Comparison of ENCODE assay signal across 26 cellular contexts in genomic region chr9:21670374-21670773, GRCh38.
DNase-seq lines count a peak whose midpoint lies in the region; ATAC-seq and TF ChIP-seq lines count a peak whose summit lies in the region.
"Had no signal": no experiment of that assay in that cellular context is flagged by ENCODE, and none has a peak within 500 bp of the region (broad histone marks: within the 10 kb centered on the region; RNA-seq: fewer than 3 reads in every experiment).

No MANE protein-coding gene starts in this region.

- no peaks in the 10 kb centered on the region for H3K9me2 ChIP-seq in Loucy (replicated peaks; ENCODE audit: low read depth, low read length)

- ATAC-seq in stimulated activated effector memory CD8-positive, alpha-beta T cell treated with anti-CD3 and anti-CD28 coated beads, Interleukin-12 subunit alpha, Interleukin-12 subunit beta, amount 100 ng/mL, for 72 hours, result peak; percentile 65
- ATAC-seq in HG02588 (IDR thresholded peaks at IDR 0.05; ENCODE audit: unreplicated experiment), result no peak
- ATAC-seq in CD4-positive, alpha-beta T cell (ENCODE audit: poor library complexity), result no peak
- ATAC-seq: esophagus mucosa; gastrocnemius medialis; lower lobe of right lung; Right ventricle myocardium inferior; stimulated activated naive B cell treated with anti-CD40 and anti-IgM and Interleukin-4, amounts not matched to agents 10 μg/mL and 1 μg/mL and 100 μg/mL, for 72 hours had no signal

- no peaks in the 10 kb centered on the region for H3F3A ChIP-seq in Loucy (ENCODE audit: low read depth)

- H2AFZ ChIP-seq in Loucy (ENCODE audit: low read length), result peak overlapping the region; percentile 27; the same call in 1 of the 2 replicates

- no peak overlapping the region for H3K9ac ChIP-seq in Loucy (ENCODE audit: low read depth, low read length, poor library complexity, severe bottlenecking)

- no peaks in the 10 kb centered on the region for H3K79me2 ChIP-seq in Loucy (ENCODE audit: insufficient read depth, low read length)

- H3K36me3 ChIP-seq in Loucy (ENCODE audit: insufficient read depth, low read length), result no peaks in the 10 kb centered on the region
- H3K36me3 ChIP-seq: gastrocnemius medialis, lower lobe of right lung, tibial artery had no signal

- H3K27ac ChIP-seq in CD4-positive, alpha-beta T cell (ENCODE audit: low read depth, low read length), result no peak overlapping the region
- H3K27ac ChIP-seq: gastrocnemius medialis, lower lobe of right lung, skin epidermis, tibial artery had no signal

- H3K4me3 Mint-ChIP-seq in activated naive CD4-positive, alpha-beta T cell treated with anti-CD3 and anti-CD28 coated beads, Interleukin-2, amount 50 U/mL, for 24 hours, result peak overlapping the region; percentile 42
- H3K4me3 Mint-ChIP-seq in activated naive CD8-positive, alpha-beta T cell treated with anti-CD3 and anti-CD28 coated beads for 36 hours, result peak overlapping the region; percentile 0
- H3K4me3 Mint-ChIP-seq in stimulated activated effector memory CD8-positive, alpha-beta T cell treated with anti-CD3 and anti-CD28 coated beads, Interleukin-12 subunit alpha, Interleukin-12 subunit beta, amount 100 ng/mL, for 72 hours, result no peak overlapping the region
- H3K4me3 Mint-ChIP-seq in CD4-positive, alpha-beta T cell, result no peak overlapping the region
- H3K4me3 Mint-ChIP-seq: H9; stimulated activated naive B cell treated with anti-CD40 and anti-IgM and Interleukin-4, amounts not matched to agents 10 μg/mL and 1 μg/mL and 100 μg/mL, for 72 hours had no signal

- CTCF ChIA-PET in CD4-positive, alpha-beta T cell (lab: Charles Lee), result no interaction called here

- H3K4me2 ChIP-seq in Loucy (ENCODE audit: low read depth, low read length, poor library complexity, severe bottlenecking), result no peak overlapping the region

- H3K27me3 ChIP-seq in Loucy (ENCODE audit: insufficient read depth, low read length, poor library complexity, severe bottlenecking), result no peaks in the 10 kb centered on the region
- H3K27me3 ChIP-seq in CD4-positive, alpha-beta T cell (ENCODE audit: control insufficient read depth, insufficient read depth, low read length), result no peaks in the 10 kb centered on the region
- H3K27me3 ChIP-seq: gastrocnemius medialis, tibial artery had no signal

- peak overlapping the region; percentile 88 for H3K27ac Mint-ChIP-seq in activated naive CD4-positive, alpha-beta T cell treated with anti-CD3 and anti-CD28 coated beads, Interleukin-2, amount 50 U/mL, for 24 hours
- peak overlapping the region; percentile 12 for H3K27ac Mint-ChIP-seq in activated naive CD8-positive, alpha-beta T cell treated with anti-CD3 and anti-CD28 coated beads for 36 hours
- H3K27ac Mint-ChIP-seq in stimulated activated effector memory CD8-positive, alpha-beta T cell treated with anti-CD3 and anti-CD28 coated beads, Interleukin-12 subunit alpha, Interleukin-12 subunit beta, amount 100 ng/mL, for 72 hours, result no peak overlapping the region
- no peak overlapping the region for H3K27ac Mint-ChIP-seq in CD4-positive, alpha-beta T cell
- H3K27ac Mint-ChIP-seq: H9; stimulated activated naive B cell treated with anti-CD40 and anti-IgM and Interleukin-4, amounts not matched to agents 10 μg/mL and 1 μg/mL and 100 μg/mL, for 72 hours had no signal

- H3K9me3 Mint-ChIP-seq in activated naive CD4-positive, alpha-beta T cell treated with anti-CD3 and anti-CD28 coated beads, Interleukin-2, amount 50 U/mL, for 24 hours, result peaks cover 11% of the 10 kb centered on the region
- H3K9me3 Mint-ChIP-seq in activated naive CD8-positive, alpha-beta T cell treated with anti-CD3 and anti-CD28 coated beads for 36 hours, result peaks cover 3% of the 10 kb centered on the region
- H3K9me3 Mint-ChIP-seq in stimulated activated effector memory CD8-positive, alpha-beta T cell treated with anti-CD3 and anti-CD28 coated beads, Interleukin-12 subunit alpha, Interleukin-12 subunit beta, amount 100 ng/mL, for 72 hours, result no peaks in the 10 kb centered on the region
- H3K9me3 Mint-ChIP-seq in CD4-positive, alpha-beta T cell, result no peaks in the 10 kb centered on the region
- H3K9me3 Mint-ChIP-seq: CD8-positive, alpha-beta memory T cell; H9; stimulated activated naive B cell treated with anti-CD40 and anti-IgM and Interleukin-4, amounts not matched to agents 10 μg/mL and 1 μg/mL and 100 μg/mL, for 72 hours had no signal

- peaks cover 47% of the 10 kb centered on the region for H3K4me1 Mint-ChIP-seq in activated naive CD4-positive, alpha-beta T cell treated with anti-CD3 and anti-CD28 coated beads, Interleukin-2, amount 50 U/mL, for 24 hours
- peaks cover 32% of the 10 kb centered on the region for H3K4me1 Mint-ChIP-seq in activated naive CD8-positive, alpha-beta T cell treated with anti-CD3 and anti-CD28 coated beads for 36 hours
- peaks cover 9% of the 10 kb centered on the region for H3K4me1 Mint-ChIP-seq in stimulated activated effector memory CD8-positive, alpha-beta T cell treated with anti-CD3 and anti-CD28 coated beads, Interleukin-12 subunit alpha, Interleukin-12 subunit beta, amount 100 ng/mL, for 72 hours
- H3K4me1 Mint-ChIP-seq in CD4-positive, alpha-beta T cell (ENCODE audit: low read depth), result peaks cover 6% of the 10 kb centered on the region
- H3K4me1 Mint-ChIP-seq: stimulated activated naive B cell treated with anti-CD40 and anti-IgM and Interleukin-4, amounts not matched to agents 10 μg/mL and 1 μg/mL and 100 μg/mL, for 72 hours had no signal

- H3K9me3 ChIP-seq in Loucy (ENCODE audit: insufficient read depth, low read depth, low read length), result no peaks in the 10 kb centered on the region
- H3K9me3 ChIP-seq in CD4-positive, alpha-beta T cell (ENCODE audit: control insufficient read depth, low read length), result no peaks in the 10 kb centered on the region
- H3K9me3 ChIP-seq: gastrocnemius medialis, lower lobe of right lung, tibial artery had no signal

- no peaks in the 10 kb centered on the region for H3K36me3 Mint-ChIP-seq in activated naive CD4-positive, alpha-beta T cell treated with anti-CD3 and anti-CD28 coated beads, Interleukin-2, amount 50 U/mL, for 24 hours
- peaks cover 3% of the 10 kb centered on the region for H3K36me3 Mint-ChIP-seq in activated naive CD8-positive, alpha-beta T cell treated with anti-CD3 and anti-CD28 coated beads for 36 hours
- H3K36me3 Mint-ChIP-seq in stimulated activated effector memory CD8-positive, alpha-beta T cell treated with anti-CD3 and anti-CD28 coated beads, Interleukin-12 subunit alpha, Interleukin-12 subunit beta, amount 100 ng/mL, for 72 hours, result no peaks in the 10 kb centered on the region
- H3K36me3 Mint-ChIP-seq in CD4-positive, alpha-beta T cell (ENCODE audit: low read depth), result no peaks in the 10 kb centered on the region
- H3K36me3 Mint-ChIP-seq: CD8-positive, alpha-beta memory T cell; stimulated activated naive B cell treated with anti-CD40 and anti-IgM and Interleukin-4, amounts not matched to agents 10 μg/mL and 1 μg/mL and 100 μg/mL, for 72 hours had no signal

- H4K20me1 ChIP-seq in Loucy (ENCODE audit: insufficient read depth, low read length, poor library complexity, severe bottlenecking), result no peaks in the 10 kb centered on the region

- POLR2A ChIA-PET in CD4-positive, alpha-beta T cell (lab: Charles Lee), result no interaction called here

- no peak for TF ChIP-seq CTCF in Loucy (conservative IDR thresholded peaks at IDR 0.05; ENCODE audit: low read length)
- no peak for TF ChIP-seq CTCF in CD4-positive, alpha-beta T cell (IDR thresholded peaks at IDR 0.05)

- no peaks in the 10 kb centered on the region for H3K4me1 ChIP-seq in Loucy (ENCODE audit: insufficient read depth, low read length, poor library complexity, severe bottlenecking)
- H3K4me1 ChIP-seq: gastrocnemius medialis, lower lobe of right lung, tibial artery had no signal

- H3K27me3 Mint-ChIP-seq in activated naive CD4-positive, alpha-beta T cell treated with anti-CD3 and anti-CD28 coated beads, Interleukin-2, amount 50 U/mL, for 24 hours, result no peaks in the 10 kb centered on the region
- H3K27me3 Mint-ChIP-seq in activated naive CD8-positive, alpha-beta T cell treated with anti-CD3 and anti-CD28 coated beads for 36 hours, result no peaks in the 10 kb centered on the region
- no peaks in the 10 kb centered on the region for H3K27me3 Mint-ChIP-seq in CD4-positive, alpha-beta T cell
- H3K27me3 Mint-ChIP-seq: CD8-positive, alpha-beta memory T cell had no signal

- no peak for DNase-seq in activated naive CD4-positive, alpha-beta T cell treated with anti-CD3 and anti-CD28 coated beads, Interleukin-2, amount 50 U/mL, for 16 hours
- DNase-seq in activated naive CD8-positive, alpha-beta T cell treated with anti-CD3 and anti-CD28 coated beads for 36 hours, result peak; percentile 31
- DNase-seq in stimulated activated effector memory CD8-positive, alpha-beta T cell treated with anti-CD3 and anti-CD28 coated beads, Interleukin-12 subunit alpha, Interleukin-12 subunit beta, amount 100 ng/mL, for 72 hours (ENCODE audit: low spot score in 2 of 2), result no peak
- no peak for DNase-seq in CD1c-positive myeloid dendritic cell (ENCODE audit: extremely low spot score)
- DNase-seq in CD4-positive, alpha-beta T cell, result no peak
- DNase-seq: activated CD4-positive, CD25-positive, alpha-beta regulatory T cell; activated gamma-delta T cell; DMS79; effector CD8-positive, alpha-beta T cell; gastrocnemius medialis; H9; lower lobe of right lung; MM.1S; NCI-H2171 treated with DMSO at 0.1 percent for 48 hours; NCI-H526; nucleus accumbens; stimulated activated CD4-positive, alpha-beta T cell treated with anti-CD3 and anti-CD28 coated beads, Interleukin-1b, Interleukin-23, amount 100 ng/mL, for 48 hours; stimulated activated naive B cell treated with anti-CD40 and anti-IgM and Interleukin-4, amounts not matched to agents 10 μg/mL and 1 μg/mL and 100 μg/mL, for 72 hours; tibial artery had no signal

- intact Hi-C loops in CD4-positive, alpha-beta T cell (cut with DNase I, micrococcal nuclease), result no loop called here

- H3K4me3 ChIP-seq in Loucy (ENCODE audit: low read length, poor library complexity, severe bottlenecking), result no peak overlapping the region
- H3K4me3 ChIP-seq: gastrocnemius medialis, lower lobe of right lung, skin epidermis, tibial artery had no signal

Comparison
In these comparisons a context has a peak if more than half of its experiments do, and no peak if none do; other contexts are left out.
1. H3K27ac Mint-ChIP-seq: peak in activated naive CD4-positive, alpha-beta T cell treated with anti-CD3 and anti-CD28 coated beads, Interleukin-2, amount 50 U/mL, for 24 hours (single experiment) and activated naive CD8-positive, alpha-beta T cell treated with anti-CD3 and anti-CD28 coated beads for 36 hours (single experiment); none in stimulated activated effector memory CD8-positive, alpha-beta T cell treated with anti-CD3 and anti-CD28 coated beads, Interleukin-12 subunit alpha, Interleukin-12 subunit beta, amount 100 ng/mL, for 72 hours (single experiment) and CD4-positive, alpha-beta T cell (single experiment).
2. H3K4me3 Mint-ChIP-seq: peak in activated naive CD4-positive, alpha-beta T cell treated with anti-CD3 and anti-CD28 coated beads, Interleukin-2, amount 50 U/mL, for 24 hours (single experiment) and activated naive CD8-positive, alpha-beta T cell treated with anti-CD3 and anti-CD28 coated beads for 36 hours (single experiment); none in stimulated activated effector memory CD8-positive, alpha-beta T cell treated with anti-CD3 and anti-CD28 coated beads, Interleukin-12 subunit alpha, Interleukin-12 subunit beta, amount 100 ng/mL, for 72 hours (single experiment) and CD4-positive, alpha-beta T cell (single experiment).